In genomic region chr4:52983563-52984303, GRCh38 we compare ENCODE assay signal across 9 cellular contexts.
DNase-seq lines count a peak whose midpoint lies in the region; ATAC-seq, FAIRE-seq and TF ChIP-seq lines count a peak whose summit lies in the region.
"Had no signal": no experiment of that assay in that cellular context is flagged by ENCODE, and none has a peak within 500 bp of the region (broad histone marks: within the 10 kb centered on the region; RNA-seq: fewer than 3 reads in every experiment).

No MANE protein-coding gene starts in this region.

- WGBS in mesenchymal stem cell = no CpG with 5 or more reads among the region's 1 CpG

- H2BK120ac ChIP-seq in mesenchymal stem cell (ENCODE audit: low read depth, low read length) = no peak overlapping the region

- no peak overlapping the region for H3K23ac ChIP-seq in mesenchymal stem cell (ENCODE audit: low read length in 2 of 2)

- no peaks in the 10 kb centered on the region for H3K9me3 ChIP-seq in CD4-positive, alpha-beta T cell (ENCODE audit: control insufficient read depth, low read length)
- no peaks in the 10 kb centered on the region for H3K9me3 ChIP-seq in mesenchymal stem cell (ENCODE audit: control insufficient read depth, low read length)

- no peak overlapping the region for H3K4me3 Mint-ChIP-seq in CD4-positive, alpha-beta T cell
- H3K4me3 Mint-ChIP-seq: IgD-negative memory B cell had no signal

- peak overlapping the region; percentile 24 for H3K9ac ChIP-seq in mesenchymal stem cell (ENCODE audit: low read length)

- no peak overlapping the region for H3K4ac ChIP-seq in mesenchymal stem cell (ENCODE audit: low read depth in 1 of 2, low read length in 2 of 2)

- no peaks in the 10 kb centered on the region for H3K27me3 Mint-ChIP-seq in CD4-positive, alpha-beta T cell
- H3K27me3 Mint-ChIP-seq: IgD-negative memory B cell had no signal

- H3K18ac ChIP-seq in mesenchymal stem cell (ENCODE audit: low read depth in 1 of 2, low read length in 2 of 2) = no peak overlapping the region

- H2AFZ ChIP-seq in mesenchymal stem cell (ENCODE audit: low read depth, low read length) = no peak overlapping the region

- no peak overlapping the region for H3K4me2 ChIP-seq in mesenchymal stem cell (ENCODE audit: low read length, poor library complexity, severe bottlenecking)

- H3K27ac ChIP-seq in CD4-positive, alpha-beta T cell (ENCODE audit: low read depth, low read length) = no peak overlapping the region
- no peak overlapping the region for H3K27ac ChIP-seq in mesenchymal stem cell (ENCODE audit: low read length, poor library complexity, severe bottlenecking)

- H2BK15ac ChIP-seq in mesenchymal stem cell (ENCODE audit: low read depth, poor library complexity, severe bottlenecking) = no peak overlapping the region

- H2AK5ac ChIP-seq in mesenchymal stem cell (ENCODE audit: low read length, severe bottlenecking) = no peak overlapping the region

- ATAC-seq in CD4-positive, alpha-beta T cell (ENCODE audit: poor library complexity) = no peak
- ATAC-seq in GM19035 (IDR thresholded peaks at IDR 0.05; ENCODE audit: unreplicated experiment) = no peak

- H3K4me1 ChIP-seq in mesenchymal stem cell (ENCODE audit: control insufficient read depth, insufficient read depth, low read depth, low read length) = no peaks in the 10 kb centered on the region

- no peaks in the 10 kb centered on the region for H3K9me3 Mint-ChIP-seq in CD4-positive, alpha-beta T cell
- H3K9me3 Mint-ChIP-seq: IgD-negative memory B cell had no signal

- no peaks in the 10 kb centered on the region for H3K27me3 ChIP-seq in CD4-positive, alpha-beta T cell (ENCODE audit: control insufficient read depth, insufficient read depth, low read length)
- no peaks in the 10 kb centered on the region for H3K27me3 ChIP-seq in mesenchymal stem cell (ENCODE audit: control insufficient read depth in 1 of 2, insufficient read depth in 1 of 2, low read length in 2 of 2)

- H3K4me1 Mint-ChIP-seq in CD4-positive, alpha-beta T cell (ENCODE audit: low read depth) = peaks cover 4% of the 10 kb centered on the region
- H3K4me1 Mint-ChIP-seq: IgD-negative memory B cell had no signal

- H3K4me3 ChIP-seq in LNCaP clone FGC (ENCODE audit: low read depth, low read length) (no peak overlapping the region), mesenchymal stem cell (ENCODE audit: insufficient read depth in 1 of 2, low read depth in 1 of 2, low read length in 2 of 2) (no peak overlapping the region)

- no peak overlapping the region for H3K27ac Mint-ChIP-seq in CD4-positive, alpha-beta T cell
- H3K27ac Mint-ChIP-seq: IgD-negative memory B cell had no signal

- H3K36me3 ChIP-seq in mesenchymal stem cell (ENCODE audit: control insufficient read depth in 1 of 2, insufficient read depth in 2 of 2, low read depth in 1 of 2, low read length in 2 of 2) = no peaks in the 10 kb centered on the region

- no peak overlapping the region for H3K14ac ChIP-seq in mesenchymal stem cell (ENCODE audit: low read length in 2 of 2)

- TF ChIP-seq CTCF in CD4-positive, alpha-beta T cell (IDR thresholded peaks at IDR 0.05) = peak; percentile 81
- TF ChIP-seq CTCF in LNCaP clone FGC (IDR thresholded peaks at IDR 0.05; ENCODE audit: control insufficient read depth, extremely low read depth, insufficient read depth) = peak; percentile 61

- no peak overlapping the region for H2BK12ac ChIP-seq in mesenchymal stem cell (ENCODE audit: low read length in 2 of 2)

- intact Hi-C loops in CD4-positive, alpha-beta T cell (cut with DNase I, micrococcal nuclease) = loop anchor here in 1 of 2 experiments (1.0 to 2.0 kb wide), 2 partner anchors 439 to 609 kb away; no protein-coding TSS in a partner anchor

- H2BK5ac ChIP-seq in mesenchymal stem cell (ENCODE audit: low read depth, low read length, poor library complexity, severe bottlenecking) = no peak overlapping the region

- no peak overlapping the region for H4K8ac ChIP-seq in mesenchymal stem cell (ENCODE audit: low read length)

- no peak overlapping the region for H4K91ac ChIP-seq in mesenchymal stem cell (ENCODE audit: low read length)

- CTCF ChIA-PET in CD4-positive, alpha-beta T cell (lab: Charles Lee) = interaction anchor here (0.7 to 1.8 kb wide), 4 partner anchors 72 to 438 kb away, joined by 3 to 7 read pairs (median 3); no protein-coding TSS in a partner anchor

- H3K36me3 Mint-ChIP-seq in CD4-positive, alpha-beta T cell (ENCODE audit: low read depth) = no peaks in the 10 kb centered on the region

- POLR2A ChIA-PET in CD4-positive, alpha-beta T cell (lab: Charles Lee) = interaction anchor here (1.1 kb wide), 1 partner anchor 439 kb away, joined by 3 read pairs; no protein-coding TSS in a partner anchor

- FAIRE-seq in RCC 7860 (lab: Jason Lieb, UNC) = peak; percentile 62
- FAIRE-seq in endometrium (lab: Jason Lieb, UNC) = peak; percentile 67

- DNase-seq in CD4-positive, alpha-beta T cell = no peak
- DNase-seq in GM19238 (ENCODE audit: insufficient read length, low spot score) (peak; percentile 19), LNCaP clone FGC (ENCODE audit: low read depth) (peak; percentile 30), RCC 7860 (ENCODE audit: low spot score) (peak; percentile 55), mesenchymal stem cell (peak; percentile 71), GOT3 (lab: John Stamatoyannopoulos, UW) (no peak)

- peaks cover 2% of the 10 kb centered on the region for H3K79me1 ChIP-seq in mesenchymal stem cell (replicated peaks; ENCODE audit: low read length, poor library complexity, severe bottlenecking)

Comparison
In these comparisons a context has a peak if more than half of its experiments do, and no peak if none do; other contexts are left out.
1. DNase-seq: peak in GM19238 (single experiment), LNCaP clone FGC (single experiment), RCC 7860 (single experiment) and mesenchymal stem cell (single experiment); none in CD4-positive, alpha-beta T cell (0 of 10) and GOT3 (single experiment).